In the genomic region with DNA sequence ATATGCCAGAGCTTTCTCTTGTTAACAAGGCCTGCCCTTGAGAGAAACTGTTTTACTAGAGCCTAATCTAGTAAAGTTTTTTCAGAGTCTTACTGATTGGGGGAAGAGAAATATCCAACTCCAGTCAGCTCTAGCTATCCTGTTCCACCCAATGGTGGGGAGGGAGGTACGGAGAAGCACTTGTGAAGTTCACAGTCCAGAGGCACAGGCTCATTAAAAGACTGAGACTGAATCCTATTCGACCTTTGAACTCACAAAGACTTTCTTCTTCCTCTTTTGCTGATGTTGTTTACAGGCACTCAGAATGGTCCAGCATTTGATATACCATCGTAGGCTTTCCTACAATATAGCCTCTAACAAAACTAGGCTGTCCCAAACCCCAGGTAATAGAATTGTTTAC, we compare ENCODE assay signal across 26 cellular contexts.
"Had no signal": no experiment of that assay in that cellular context is flagged by ENCODE, and none has a peak within 500 bp of the region (broad histone marks: within the 10 kb centered on the region; RNA-seq: fewer than 3 reads in every experiment).

No MANE protein-coding gene starts in this region.

- H3K36me3 ChIP-seq: neutrophil, stomach, thyroid gland, vagina had no signal

- H3K4me1 ChIP-seq: parathyroid adenoma, stomach, thyroid gland, vagina had no signal

- FAIRE-seq: endometrium, frontal cortex had no signal

- ATAC-seq: effector memory CD8-positive, alpha-beta T cell; left lobe of liver; natural killer cell treated with Interleukin-12 subunit alpha and Interleukin-12 subunit beta and Interleukin-15 and Interleukin-18, amount 100 ng/mL, for 72 hours; sciatic nerve; stimulated activated effector memory CD8-positive, alpha-beta T cell treated with anti-CD3 and anti-CD28 coated beads, Interleukin-12 subunit alpha, Interleukin-12 subunit beta, amount 100 ng/mL, for 72 hours had no signal

- H3K9ac ChIP-seq: parathyroid adenoma had no signal

- H3K4me3 Mint-ChIP-seq: effector memory CD8-positive, alpha-beta T cell; immature natural killer cell; memory B cell; naive B cell; natural killer cell treated with Interleukin-12 subunit alpha and Interleukin-12 subunit beta and Interleukin-15 and Interleukin-18, amount 100 ng/mL, for 72 hours; neural crest cell; stimulated activated effector memory CD8-positive, alpha-beta T cell treated with anti-CD3 and anti-CD28 coated beads, Interleukin-12 subunit alpha, Interleukin-12 subunit beta, amount 100 ng/mL, for 72 hours had no signal

- H3K27ac ChIP-seq: neutrophil, parathyroid adenoma, stomach, thyroid gland, vagina had no signal

- H3K27me3 Mint-ChIP-seq: effector memory CD8-positive, alpha-beta T cell; memory B cell; progenitor cell of endocrine pancreas had no signal

- H2AFZ ChIP-seq: parathyroid adenoma had no signal

- H3K27ac Mint-ChIP-seq: effector memory CD8-positive, alpha-beta T cell; immature natural killer cell; memory B cell; natural killer cell treated with Interleukin-12 subunit alpha and Interleukin-12 subunit beta and Interleukin-15 and Interleukin-18, amount 100 ng/mL, for 72 hours; progenitor cell of endocrine pancreas; stimulated activated effector memory CD8-positive, alpha-beta T cell treated with anti-CD3 and anti-CD28 coated beads, Interleukin-12 subunit alpha, Interleukin-12 subunit beta, amount 100 ng/mL, for 72 hours had no signal

- H3K9me3 ChIP-seq: neutrophil, thyroid gland, vagina had no signal

- H3K79me2 ChIP-seq: parathyroid adenoma had no signal

- H3K36me3 Mint-ChIP-seq: stimulated activated effector memory CD8-positive, alpha-beta T cell treated with anti-CD3 and anti-CD28 coated beads, Interleukin-12 subunit alpha, Interleukin-12 subunit beta, amount 100 ng/mL, for 72 hours had no signal

- H3K27me3 ChIP-seq: neutrophil, stomach, thyroid gland, vagina had no signal

- H3K4me1 Mint-ChIP-seq: memory B cell; naive B cell; neural crest cell; stimulated activated effector memory CD8-positive, alpha-beta T cell treated with anti-CD3 and anti-CD28 coated beads, Interleukin-12 subunit alpha, Interleukin-12 subunit beta, amount 100 ng/mL, for 72 hours had no signal

- H3K4me3 ChIP-seq: lung, stomach, thyroid gland, vagina had no signal

- DNase-seq: cortex of kidney; effector memory CD8-positive, alpha-beta T cell; erythroblast; hypothalamus; immature natural killer cell; islet precursor cell; naive B cell; stimulated activated CD4-positive, alpha-beta T cell treated with anti-CD3 and anti-CD28 coated beads, Interleukin-2, amount 100 ng/mL, for 24 hours; stimulated activated CD4-positive, alpha-beta T cell treated with anti-CD3 and anti-CD28 coated beads, Interleukin-4, amount 100 ng/mL, for 24 hours; stimulated activated naive CD4-positive, alpha-beta T cell treated with Interleukin-2 at 50 U/mL for 16 hours; stomach; thyroid gland; trophoblast cell had no signal
